9 cellular contexts compared by ENCODE assay signal in the genomic region with DNA sequence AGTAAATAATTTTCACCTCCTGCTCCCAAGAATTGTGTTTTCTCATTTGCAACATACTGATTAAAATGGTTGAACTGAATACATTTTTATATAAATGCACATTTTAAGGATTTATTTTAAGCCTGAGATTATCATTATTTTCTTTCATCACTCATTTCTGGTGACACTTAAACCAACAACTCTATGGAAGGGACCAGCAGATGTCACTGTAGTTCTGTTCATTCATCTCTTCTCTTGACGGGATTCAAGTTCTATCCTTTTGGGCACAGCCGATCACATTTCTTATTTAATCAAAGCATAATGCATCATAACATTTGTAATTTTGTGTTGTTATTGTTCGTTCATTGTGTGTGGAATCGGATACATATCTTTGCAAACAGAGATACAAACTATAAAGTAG.
DNase-seq lines count a peak whose midpoint lies in the region; ATAC-seq and TF ChIP-seq lines count a peak whose summit lies in the region.
"Had no signal": no experiment of that assay in that cellular context is flagged by ENCODE, and none has a peak within 500 bp of the region (broad histone marks: within the 10 kb centered on the region; RNA-seq: fewer than 3 reads in every experiment).

No MANE protein-coding gene starts in this region.

- TF ChIP-seq CTCF in GM12873 (IDR thresholded peaks at IDR 0.05; ENCODE audit: insufficient read depth, low read depth, low read length, missing control alignments), result peak; percentile 38
- peak in 55 of 56 donors; percentile 31 to 84 (median 69) for TF ChIP-seq CTCF in dorsolateral prefrontal cortex (IDR thresholded peaks at IDR 0.05 in 54 of 56, conservative IDR thresholded peaks at IDR 0.05 in 2 of 56; ENCODE audit: low read depth in 1 of 56, partially characterized antibody in 56 of 56)
- peak; percentile 63 to 82 (median 70) for TF ChIP-seq CTCF in nephron (IDR thresholded peaks at IDR 0.05; ENCODE audit: unreplicated experiment in 3 of 3)

- peak; percentile 74 for DNase-seq in NCI-H69 (lab: John Stamatoyannopoulos, UW)
- peak in 1 of 10 donors; percentile 47 for DNase-seq in dorsolateral prefrontal cortex
- DNase-seq in stimulated activated effector memory CD8-positive, alpha-beta T cell treated with anti-CD3 and anti-CD28 coated beads, Interleukin-12 subunit alpha, Interleukin-12 subunit beta, amount 100 ng/mL, for 72 hours (ENCODE audit: low spot score in 2 of 2), result no peak
- no peak for DNase-seq in activated CD4-positive, alpha-beta T cell treated with anti-CD3 and anti-CD28 coated beads for 1 hour
- DNase-seq in NCI-H2029 (lab: John Stamatoyannopoulos, UW), result no peak
- DNase-seq in NCI-H345 treated with DMSO at 0.1 percent for 48 hours (lab: John Stamatoyannopoulos, UW; ENCODE audit: unreplicated experiment), result no peak

- no peaks in the 10 kb centered on the region for H3K9me3 Mint-ChIP-seq in nephron
- H3K9me3 Mint-ChIP-seq in stimulated activated effector memory CD8-positive, alpha-beta T cell treated with anti-CD3 and anti-CD28 coated beads, Interleukin-12 subunit alpha, Interleukin-12 subunit beta, amount 100 ng/mL, for 72 hours, result no peaks in the 10 kb centered on the region

- H3K36me3 Mint-ChIP-seq in nephron (ENCODE audit: low read depth), result no peaks in the 10 kb centered on the region
- H3K36me3 Mint-ChIP-seq in stimulated activated effector memory CD8-positive, alpha-beta T cell treated with anti-CD3 and anti-CD28 coated beads, Interleukin-12 subunit alpha, Interleukin-12 subunit beta, amount 100 ng/mL, for 72 hours, result no peaks in the 10 kb centered on the region

- intact Hi-C loops in dorsolateral prefrontal cortex (cut with DNase I), result loop anchor here (2.0 to 10.0 kb wide), 5 partner anchors 347 to 1157 kb away; no protein-coding TSS in a partner anchor

- no peak overlapping the region for H3K4me3 Mint-ChIP-seq in nephron
- no peak overlapping the region for H3K4me3 Mint-ChIP-seq in stimulated activated effector memory CD8-positive, alpha-beta T cell treated with anti-CD3 and anti-CD28 coated beads, Interleukin-12 subunit alpha, Interleukin-12 subunit beta, amount 100 ng/mL, for 72 hours

- peaks cover 10% of the 10 kb centered on the region for H3K4me1 Mint-ChIP-seq in nephron
- no peaks in the 10 kb centered on the region for H3K4me1 Mint-ChIP-seq in stimulated activated effector memory CD8-positive, alpha-beta T cell treated with anti-CD3 and anti-CD28 coated beads, Interleukin-12 subunit alpha, Interleukin-12 subunit beta, amount 100 ng/mL, for 72 hours

- H3K27ac ChIP-seq in dorsolateral prefrontal cortex, result no peak overlapping the region
- H3K27ac ChIP-seq: SJSA1 had no signal

- peak overlapping the region in 1 of 3 experiments; percentile 4 for H3K27ac Mint-ChIP-seq in nephron
- no peak overlapping the region for H3K27ac Mint-ChIP-seq in stimulated activated effector memory CD8-positive, alpha-beta T cell treated with anti-CD3 and anti-CD28 coated beads, Interleukin-12 subunit alpha, Interleukin-12 subunit beta, amount 100 ng/mL, for 72 hours

- no peaks in the 10 kb centered on the region for H3K27me3 ChIP-seq in dorsolateral prefrontal cortex
- H3K27me3 ChIP-seq: SJSA1 had no signal

- no peak for ATAC-seq in stimulated activated effector memory CD8-positive, alpha-beta T cell treated with anti-CD3 and anti-CD28 coated beads, Interleukin-12 subunit alpha, Interleukin-12 subunit beta, amount 100 ng/mL, for 72 hours

- H3K27me3 Mint-ChIP-seq in nephron (ENCODE audit: low read depth), result no peaks in the 10 kb centered on the region

- H3K4me3 ChIP-seq in dorsolateral prefrontal cortex, result peak overlapping the region in 6 of 59 donors; percentile 10 to 51 (median 28)
- H3K4me3 ChIP-seq: SJSA1 had no signal
